36 cellular contexts compared by ENCODE assay signal in genomic region chr3:142602630-142603339, GRCh38.
"Had no signal": no experiment of that assay in that cellular context is flagged by ENCODE, and none has a peak within 500 bp of the region (broad histone marks: within the 10 kb centered on the region; RNA-seq: fewer than 3 reads in every experiment).

No MANE protein-coding gene starts in this region.

- H3K4me3 ChIP-seq: ascending aorta, lung, pancreas, psoas muscle, sigmoid colon, smooth muscle cell, thyroid gland had no signal

- ATAC-seq: activated CD4-positive, CD25-positive, alpha-beta regulatory T cell treated with anti-CD3 and anti-CD28 coated beads, Interleukin-2, amount 50 U/mL, for 24 hours; esophagus mucosa; left lobe of liver; pancreas; psoas muscle; stimulated activated memory B cell treated with anti-CD40 and anti-IgM and Interleukin-4, amounts not matched to agents 10 μg/mL and 1 μg/mL and 100 μg/mL, for 72 hours; stimulated activated naive CD8-positive, alpha-beta T cell treated with anti-CD3 and anti-CD28 coated beads, Interleukin-15, amount 100 ng/mL, for 72 hours had no signal

- H3K36me3 ChIP-seq: ascending aorta, brain microvascular endothelial cell, pancreas, sigmoid colon, thyroid gland had no signal

- H3K27ac ChIP-seq: ascending aorta, brain microvascular endothelial cell, pancreas, psoas muscle, sigmoid colon, thyroid gland, VCaP had no signal

- DNase-seq: activated CD4-positive, alpha-beta T cell treated with anti-CD3 and anti-CD28 coated beads for 48 hours; activated CD4-positive, alpha-beta T cell treated with anti-CD3 and anti-CD28 coated beads, Interleukin-2, amount 50 U/mL, for 48 hours; activated CD8-positive, alpha-beta memory T cell treated with anti-CD3 and anti-CD28 coated beads, Interleukin-2, amount 50 U/mL, for 4 hours; activated gamma-delta T cell; activated naive CD4-positive, alpha-beta T cell treated with anti-CD3 and anti-CD28 coated beads, Interleukin-2, amount 10 ng/mL, durations not matched to agents 7 days and 5 days; activated naive CD8-positive, alpha-beta T cell treated with anti-CD3 and anti-CD28 coated beads, Interleukin-2, amount 10 ng/mL, durations not matched to agents 7 days and 5 days; activated T-cell treated with anti-CD3 and anti-CD28 coated beads, Interleukin-2, amount 50 U/mL, for 1 hour; brain microvascular endothelial cell; caudate nucleus; endodermal cell; hypothalamus; immature natural killer cell; kidney; mesendoderm; naive B cell; nephron progenitor cell; pancreas; psoas muscle; sigmoid colon; stimulated activated CD4-positive, alpha-beta T cell treated with anti-CD3 and anti-CD28 coated beads, Interleukin-1b, Interleukin-23, amount 100 ng/mL, for 48 hours; stimulated activated CD4-positive, alpha-beta T cell treated with anti-CD3 and anti-CD28 coated beads, Interleukin-4, amount 100 ng/mL, for 4 hours; stimulated activated CD8-positive, alpha-beta memory T cell treated with anti-CD3 and anti-CD28 coated beads, Interleukin-4, amount 100 ng/mL, for 48 hours; stimulated activated naive CD8-positive, alpha-beta T cell treated with anti-CD3 and anti-CD28 coated beads, Interleukin-15, amount 100 ng/mL, for 72 hours; SW 1271; T-helper 9 cell; thyroid gland had no signal

- H3K9me3 ChIP-seq: ascending aorta, pancreas, psoas muscle, sigmoid colon, thyroid gland had no signal

- FAIRE-seq: frontal cortex, kidney, pancreas, TTC549 had no signal

- H3K4me2 ChIP-seq: smooth muscle cell had no signal

- H3K4me1 ChIP-seq: ascending aorta, psoas muscle, sigmoid colon, thyroid gland had no signal

- H3K27me3 ChIP-seq: ascending aorta, brain microvascular endothelial cell, pancreas, sigmoid colon, thyroid gland had no signal
